12 cellular contexts compared by ENCODE assay signal in the genomic region with DNA sequence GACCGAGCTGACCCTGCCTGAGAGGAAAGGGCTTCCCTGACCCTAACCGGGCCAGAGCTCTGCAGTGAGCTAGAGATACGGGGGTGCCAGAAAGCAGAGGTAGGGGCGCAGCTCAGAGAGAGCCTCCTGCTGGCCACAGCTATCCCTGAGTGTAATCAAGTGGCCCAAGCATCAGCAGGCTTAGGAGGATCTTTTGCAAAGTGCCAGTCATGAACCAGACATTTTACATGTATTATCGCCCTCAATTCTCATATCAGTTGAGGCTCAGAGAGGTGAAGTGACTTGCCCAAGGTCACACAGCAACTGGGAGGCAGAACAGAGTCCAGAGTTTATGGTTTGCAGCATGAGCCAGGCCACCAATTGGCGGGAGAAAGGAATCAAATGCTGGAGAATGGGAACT. TPM values are rescaled to one million over a fixed set of nuclear protein-coding genes. Genes with fewer than 3 reads are reported as not detected.
A peak's percentile ranks its signal among the peaks of the same experiment; 100 is the strongest.
DNase-seq lines count a peak whose midpoint lies in the region; ATAC-seq, FAIRE-seq and TF ChIP-seq lines count a peak whose summit lies in the region.
"Had no signal": no experiment of that assay in that cellular context is flagged by ENCODE, and none has a peak within 500 bp of the region (broad histone marks: within the 10 kb centered on the region; RNA-seq: fewer than 3 reads in every experiment).

No MANE protein-coding gene starts in this region.

- intact Hi-C loops in Caco-2 (cut with micrococcal nuclease; ENCODE audit: unreplicated experiment), result no loop called here

- H3K4me1 Mint-ChIP-seq in Caco-2 (ENCODE audit: low read depth, unreplicated experiment), result peaks cover 44% of the 10 kb centered on the region
- H3K4me1 Mint-ChIP-seq in progenitor cell of endocrine pancreas (ENCODE audit: low read depth), result peaks cover 63% of the 10 kb centered on the region

- no peak overlapping the region for H3K56ac ChIP-seq in H1 (replicated peaks; ENCODE audit: insufficient read length, low read depth, low read length)

- H3K27ac ChIP-seq in MM.1S (ENCODE audit: low read length), result no peak overlapping the region
- no peak overlapping the region for H3K27ac ChIP-seq in H1 (ENCODE audit: low read depth, low read length)
- H3K27ac ChIP-seq: neutrophil had no signal

- H2BK12ac ChIP-seq in H1 (ENCODE audit: low read depth, low read length), result peak overlapping the region; percentile 95; the same call in 1 of the 2 replicates

- peak overlapping the region; percentile 56 for H4K91ac ChIP-seq in H1 (replicated peaks; ENCODE audit: insufficient read length, low read length)

- H3K9ac ChIP-seq in MM.1S (ENCODE audit: low read length) (no peak overlapping the region), H1 (replicated peaks in 1 of 4; ENCODE audit: extremely low read depth in 1 of 4, low read depth in 3 of 4, low read length in 3 of 4) (no peak overlapping the region)

- H2BK120ac ChIP-seq in H1 (replicated peaks; ENCODE audit: low read depth, low read length), result peak overlapping the region; percentile 48

- no peak for DNase-seq in Caco-2
- no peak for DNase-seq in MM.1S
- no peak for DNase-seq in H1 (ENCODE audit: low read depth in 1 of 2, low spot score in 2 of 2)
- DNase-seq in progenitor cell of endocrine pancreas (ENCODE audit: low spot score, unreplicated experiment), result no peak
- no peak for DNase-seq in activated CD8-positive, alpha-beta memory T cell treated with anti-CD3 and anti-CD28 coated beads, Interleukin-2, amount 50 U/mL, for 4 hours
- DNase-seq: effector CD8-positive, alpha-beta T cell; stimulated activated CD4-positive, alpha-beta T cell treated with anti-CD3 and anti-CD28 coated beads, Interleukin-2, amount 100 ng/mL, for 48 hours; T-helper 9 cell had no signal

- no peaks in the 10 kb centered on the region for H3K27me3 Mint-ChIP-seq in Caco-2 (ENCODE audit: insufficient read depth, unreplicated experiment)
- no peaks in the 10 kb centered on the region for H3K27me3 Mint-ChIP-seq in progenitor cell of endocrine pancreas

- H3K27ac Mint-ChIP-seq in Caco-2 (ENCODE audit: unreplicated experiment), result no peak overlapping the region
- peak overlapping the region; percentile 98 for H3K27ac Mint-ChIP-seq in progenitor cell of endocrine pancreas

- peaks cover 39% of the 10 kb centered on the region for H3K4me1 ChIP-seq in Caco-2
- peaks cover 5% of the 10 kb centered on the region; the same call in 1 of the 2 replicates for H3K4me1 ChIP-seq in MM.1S (ENCODE audit: low read length)
- peaks cover 13 to 26% (median 17%) of the 10 kb centered on the region in 4 experiments for H3K4me1 ChIP-seq in H1 (replicated peaks in 1 of 4; ENCODE audit: control insufficient read depth in 3 of 4, insufficient read depth in 4 of 4, low read length in 3 of 4)

- BruUV-seq in Caco-2 (replicated peaks; lab: Mats Ljungman, UMichigan), result no TSS peak

- no peak overlapping the region for H3K4me3 ChIP-seq in Caco-2 (ENCODE audit: low read depth, low read length)
- no peak overlapping the region for H3K4me3 ChIP-seq in MM.1S (ENCODE audit: low read length)
- no peak overlapping the region for H3K4me3 ChIP-seq in H1 (ENCODE audit: extremely low read depth in 1 of 4, insufficient read depth in 2 of 4, low read depth in 3 of 4, low read length in 4 of 4)

- H3K9me3 Mint-ChIP-seq in Caco-2 (ENCODE audit: unreplicated experiment) (no peaks in the 10 kb centered on the region), progenitor cell of endocrine pancreas (ENCODE audit: low read depth) (no peaks in the 10 kb centered on the region)

- H2AK5ac ChIP-seq in H1 (ENCODE audit: low read depth, low read length), result no peak overlapping the region

- TF ChIP-seq RAD21 in H1 (IDR thresholded peaks at IDR 0.05 in 1 of 2, conservative IDR thresholded peaks at IDR 0.05 in 1 of 2; ENCODE audit: low read depth in 2 of 2, low read length in 2 of 2), result peak; percentile 27 to 62; a peak in 3 of 4 replicates

- no peak overlapping the region for H3K14ac ChIP-seq in H1 (ENCODE audit: insufficient read length)

- TF ChIP-seq POLR2A in H1 (IDR thresholded peaks at IDR 0.05; ENCODE audit: control extremely low read depth in 1 of 2, low read depth in 2 of 2, low read length in 2 of 2), result no peak

- H2BK20ac ChIP-seq in H1 (ENCODE audit: low read length), result peak overlapping the region; percentile 6; the same call in 1 of the 2 replicates

- H3K27me3 ChIP-seq in Caco-2 (replicated peaks; ENCODE audit: control insufficient read depth, insufficient read depth, low read length) (no peaks in the 10 kb centered on the region), MM.1S (replicated peaks; ENCODE audit: insufficient read depth, low read length) (peaks cover 42% of the 10 kb centered on the region), H1 (replicated peaks in 1 of 4; ENCODE audit: control insufficient read depth in 3 of 4, extremely low read depth in 1 of 4, insufficient read depth in 3 of 4, low read length in 3 of 4) (peaks cover 0 to 5% (median 0%) of the 10 kb centered on the region in 4 experiments; a peak in 4 of 7 replicates)

- 78% methylated on average over 6 of the region's 6 CpGs; no CpG with 5 or more reads in 1 of the 2 experiments for WGBS in H1 (ENCODE audit: extremely low coverage in 1 of 2, insufficient coverage in 1 of 2, insufficient read length in 1 of 2, insufficient replicate concordance in 2 of 2, low coverage in 1 of 2, low lambda C conversion rate in 2 of 2, missing lambda C conversion rate in 1 of 2), 2 experiments

- H3K79me1 ChIP-seq in H1 (ENCODE audit: low read depth, low read length), result 0 out of 2 replicates have a peak, but pooled peaks cover 2% of the 10 kb centered on the region

- ATAC-seq in HG03095 (IDR thresholded peaks at IDR 0.05; ENCODE audit: unreplicated experiment) (no peak), GM18861 (IDR thresholded peaks at IDR 0.05; ENCODE audit: unreplicated experiment) (no peak), HG03442 (IDR thresholded peaks at IDR 0.05; ENCODE audit: unreplicated experiment) (no peak)

- peaks cover 6% of the 10 kb centered on the region; the same call in 1 of the 2 replicates for H3K23me2 ChIP-seq in H1 (ENCODE audit: low read depth, low read length)

- H3K36me3 ChIP-seq in Caco-2 (ENCODE audit: control insufficient read depth, insufficient read depth, low read length) (no peaks in the 10 kb centered on the region), MM.1S (replicated peaks; ENCODE audit: insufficient read depth, low read length) (no peaks in the 10 kb centered on the region), H1 (ENCODE audit: control insufficient read depth in 2 of 4, insufficient read depth in 4 of 4, low read length in 3 of 4) (no peaks in the 10 kb centered on the region)
- H3K36me3 ChIP-seq: neutrophil had no signal

- H3K9me2 ChIP-seq in MM.1S (replicated peaks; ENCODE audit: insufficient read depth, low read length), result no peaks in the 10 kb centered on the region

- H3K4ac ChIP-seq in H1 (replicated peaks; ENCODE audit: insufficient read length, low read depth, low read length), result peak overlapping the region; percentile 90

- peaks cover 19% of the 10 kb centered on the region for H3K36me3 Mint-ChIP-seq in Caco-2 (ENCODE audit: insufficient read depth, unreplicated experiment)
- H3K36me3 Mint-ChIP-seq in progenitor cell of endocrine pancreas (ENCODE audit: insufficient read depth), result no peaks in the 10 kb centered on the region

- no peak overlapping the region for H2BK15ac ChIP-seq in H1 (ENCODE audit: low read length)

- H2AFZ ChIP-seq in MM.1S (ENCODE audit: low read length) (no peak overlapping the region), H1 (ENCODE audit: low read length) (no peak overlapping the region)

- H4K20me1 ChIP-seq in MM.1S (ENCODE audit: insufficient read depth, low read length) (no peaks in the 10 kb centered on the region), H1 (replicated peaks in 1 of 2; ENCODE audit: control insufficient read depth in 1 of 2, insufficient read depth in 2 of 2, low read length in 2 of 2) (no peaks in the 10 kb centered on the region)

- H3K4me2 ChIP-seq in MM.1S (ENCODE audit: low read depth, low read length) (no peak overlapping the region), H1 (ENCODE audit: insufficient read depth in 1 of 2, low read depth in 2 of 2, low read length in 2 of 2) (no peak overlapping the region)

- H3K18ac ChIP-seq in H1 (ENCODE audit: extremely low read depth, low read length), result peak overlapping the region; percentile 55; the same call in 1 of the 2 replicates

- H3K4me3 Mint-ChIP-seq in Caco-2 (ENCODE audit: unreplicated experiment) (peak overlapping the region; percentile 35), progenitor cell of endocrine pancreas (ENCODE audit: low read depth) (peak overlapping the region; percentile 43)

- peak overlapping the region; percentile 36; the same call in 1 of the 2 replicates for H2BK5ac ChIP-seq in H1 (ENCODE audit: low read depth, low read length)

- TF ChIP-seq EP300 in H1 (IDR thresholded peaks at IDR 0.05; ENCODE audit: borderline replicate concordance in 1 of 2, low read depth in 2 of 2, low read length in 2 of 2), result no peak

- H3K9me3 ChIP-seq in Caco-2, result no peaks in the 10 kb centered on the region
- H3K9me3 ChIP-seq in MM.1S (replicated peaks; ENCODE audit: insufficient read depth, low read length), result no peaks in the 10 kb centered on the region
- H3K9me3 ChIP-seq in H1 (ENCODE audit: insufficient read depth in 2 of 2, low read depth in 1 of 2, low read length in 1 of 2), result no peaks in the 10 kb centered on the region
- H3K9me3 ChIP-seq: neutrophil had no signal

- no peak overlapping the region; the same call in 1 of the 2 replicates for H4K8ac ChIP-seq in H1 (ENCODE audit: extremely low read depth, insufficient read depth, low read length)

- TF ChIP-seq CTCF in Caco-2 (IDR thresholded peaks at IDR 0.05; ENCODE audit: insufficient read depth in 1 of 2, low read depth in 1 of 2, low read length in 1 of 2, severe bottlenecking in 1 of 2, unreplicated experiment in 1 of 2) (peak in 1 of 2 experiments; percentile 8), MM.1S (IDR thresholded peaks at IDR 0.05; ENCODE audit: low read length) (peak; percentile 16; the same call in 1 of the 2 replicates), H1 (IDR thresholded peaks at IDR 0.05; ENCODE audit: control extremely low read depth in 1 of 3, insufficient read depth in 1 of 3, low read depth in 1 of 3, low read length in 3 of 3) (peak; percentile 48 to 69 (median 57)), progenitor cell of endocrine pancreas (IDR thresholded peaks at IDR 0.05; ENCODE audit: unreplicated experiment) (no peak)

- no peak for FAIRE-seq in H1 (lab: Jason Lieb, UNC)

- POLR2A ChIA-PET in Caco-2 (lab: Charles Lee), result no interaction called here
- POLR2A ChIA-PET in H1 (lab: Charles Lee; ENCODE audit: partially characterized antibody), result interaction anchor here (1.1 to 20.4 kb wide), 5 partner anchors 10 to 126 kb away, joined by 3 to 547 read pairs (median 6); a partner anchor contains a TSS

- H3K79me2 ChIP-seq in MM.1S (ENCODE audit: low read length) (no peaks in the 10 kb centered on the region), H1 (ENCODE audit: control insufficient read depth in 1 of 2, insufficient read depth in 2 of 2, low read length in 2 of 2) (no peaks in the 10 kb centered on the region; a peak in 1 of 4 replicates)

- H3F3A ChIP-seq in MM.1S (ENCODE audit: insufficient read depth, low read length), result peaks cover 8% of the 10 kb centered on the region

- CTCF ChIA-PET in Caco-2 (lab: Charles Lee) (no interaction called here), H1 (lab: Charles Lee; ENCODE audit: partially characterized antibody) (interaction anchor here (0.6 to 12.3 kb wide), 18 partner anchors 10 to 222 kb away, joined by 3 to 143 read pairs (median 4); a partner anchor contains a TSS)

- no peak overlapping the region for H3K23ac ChIP-seq in H1 (ENCODE audit: insufficient read length)

- H4K5ac ChIP-seq in H1 (ENCODE audit: insufficient read length, low read depth, low read length), result peak overlapping the region; percentile 16

RNA-seq across cellular contexts. Expression of a gene that starts 7.0 kb away (rescaled TPM):
- total RNA-seq in Caco-2 (2022) (13.7 and 18.0 TPM in 2 replicates), progenitor cell of endocrine pancreas (420 and 434 TPM in 2 replicates)
- 240 and 252 TPM in 2 replicates for total RNA-seq in H1 (2021; fragmentation: NEBNext Ultra II Directional; extraction: Animal tissue kit (Norgen Biotek cat#: 25700))
- polyA plus RNA-seq in H1 (2011; rRNA removed), result 304 and 490 TPM in 2 replicates
- polyA plus RNA-seq in H1 (2011; cell fraction: cytosol; rRNA removed), result 310 TPM
- polyA plus RNA-seq in H1 (2011; cell fraction: nucleus; rRNA removed), result 192 TPM
- polyA plus RNA-seq in H1 (2012, experiment 1 of 2), result 135 to 194 TPM (median 157 TPM) in 4 replicates
- polyA plus RNA-seq in H1 (2012, experiment 2 of 2), result 300 TPM
- 260 TPM for polyA plus RNA-seq in H1 (2013, experiment 1 of 2)
- polyA plus RNA-seq in H1 (2013, experiment 2 of 2), result 250 TPM
- 30.4 and 61.8 TPM in 2 replicates for polyA minus RNA-seq in H1 (2011; rRNA and poly(A)+ RNA removed)
- 97.4 TPM for polyA minus RNA-seq in H1 (2011; cell fraction: cytosol; rRNA and poly(A)+ RNA removed)
- 104 TPM for polyA minus RNA-seq in H1 (2011; cell fraction: nucleus; rRNA and poly(A)+ RNA removed)

RNA-seq across cellular contexts. Expression of a gene that starts 35.3 kb away (rescaled TPM):
- 9.1 and 9.5 TPM in 2 replicates for total RNA-seq in Caco-2 (2022)
- total RNA-seq in H1 (2021; fragmentation: NEBNext Ultra II Directional; extraction: Animal tissue kit (Norgen Biotek cat#: 25700)), result 6.1 and 7.0 TPM in 2 replicates
- polyA plus RNA-seq in H1 (2011; rRNA removed), result 1.8 and 2.3 TPM in 2 replicates
- polyA plus RNA-seq in H1 (2011; cell fraction: cytosol; rRNA removed), result 1.8 TPM
- polyA plus RNA-seq in H1 (2011; cell fraction: nucleus; rRNA removed), result 2.4 TPM
- 3.9 to 5.3 TPM (median 4.1 TPM) in 4 replicates for polyA plus RNA-seq in H1 (2012, experiment 1 of 2)
- 3.4 TPM for polyA plus RNA-seq in H1 (2012, experiment 2 of 2)
- 3.1 TPM for polyA plus RNA-seq in H1 (2013, experiment 1 of 2)
- polyA plus RNA-seq in H1 (2013, experiment 2 of 2), result 2.9 TPM
- polyA minus RNA-seq in H1 (2011; rRNA and poly(A)+ RNA removed), result 3.2 and 4.8 TPM in 2 replicates
- 2.7 TPM for polyA minus RNA-seq in H1 (2011; cell fraction: cytosol; rRNA and poly(A)+ RNA removed)
- 3.8 TPM for polyA minus RNA-seq in H1 (2011; cell fraction: nucleus; rRNA and poly(A)+ RNA removed)
- total RNA-seq in progenitor cell of endocrine pancreas, result 7.8 and 9.7 TPM in 2 replicates

Comparison
In these comparisons a context has a peak if more than half of its experiments do, and no peak if none do; other contexts are left out.
1. RNA of a gene that starts 7.0 kb away (total RNA-seq): 420 to 434 TPM in progenitor cell of endocrine pancreas and 240 to 252 TPM in H1; 13.7 to 18.0 TPM in Caco-2; every median in the first group is over 10 times any median in the second.